ENCODE assay signal across 1 cellular context in genomic region chr3:9765865-9766264, GRCh38.
TF ChIP-seq lines count a peak whose summit lies in the region.

No MANE protein-coding gene starts in this region.

TF ChIP-seq in GM23338, 12 proteins besides CTCF, POLR2A, EP300 and RAD21:
- TF ChIP-seq ETS1 (IDR thresholded peaks at IDR 0.05) (no peak), ZNF331 (CRISPR knock-in tag; IDR thresholded peaks at IDR 0.05; ENCODE audit: low read depth) (no peak), ZNF114 (CRISPR knock-in tag; IDR thresholded peaks at IDR 0.05) (no peak), JUNB (IDR thresholded peaks at IDR 0.05; ENCODE audit: unreplicated experiment) (no peak), NANOG (IDR thresholded peaks at IDR 0.05; ENCODE audit: borderline replicate concordance) (no peak), ZNF462 (CRISPR knock-in tag; IDR thresholded peaks at IDR 0.05) (no peak), EZH2phosphoT487 (IDR thresholded peaks at IDR 0.05; ENCODE audit: unreplicated experiment) (no peak), EZH2 (IDR thresholded peaks at IDR 0.05; ENCODE audit: low read depth, unreplicated experiment) (no peak), STAT1 (IDR thresholded peaks at IDR 0.05; ENCODE audit: unreplicated experiment) (no peak), CREB1 (CRISPR knock-in tag; IDR thresholded peaks at IDR 0.05; ENCODE audit: low read depth) (no peak), POLR2AphosphoS5 (IDR thresholded peaks at IDR 0.05; ENCODE audit: low read depth) (no peak), REST (IDR thresholded peaks at IDR 0.05; ENCODE audit: unreplicated experiment) (no peak)
